In the genomic region with DNA sequence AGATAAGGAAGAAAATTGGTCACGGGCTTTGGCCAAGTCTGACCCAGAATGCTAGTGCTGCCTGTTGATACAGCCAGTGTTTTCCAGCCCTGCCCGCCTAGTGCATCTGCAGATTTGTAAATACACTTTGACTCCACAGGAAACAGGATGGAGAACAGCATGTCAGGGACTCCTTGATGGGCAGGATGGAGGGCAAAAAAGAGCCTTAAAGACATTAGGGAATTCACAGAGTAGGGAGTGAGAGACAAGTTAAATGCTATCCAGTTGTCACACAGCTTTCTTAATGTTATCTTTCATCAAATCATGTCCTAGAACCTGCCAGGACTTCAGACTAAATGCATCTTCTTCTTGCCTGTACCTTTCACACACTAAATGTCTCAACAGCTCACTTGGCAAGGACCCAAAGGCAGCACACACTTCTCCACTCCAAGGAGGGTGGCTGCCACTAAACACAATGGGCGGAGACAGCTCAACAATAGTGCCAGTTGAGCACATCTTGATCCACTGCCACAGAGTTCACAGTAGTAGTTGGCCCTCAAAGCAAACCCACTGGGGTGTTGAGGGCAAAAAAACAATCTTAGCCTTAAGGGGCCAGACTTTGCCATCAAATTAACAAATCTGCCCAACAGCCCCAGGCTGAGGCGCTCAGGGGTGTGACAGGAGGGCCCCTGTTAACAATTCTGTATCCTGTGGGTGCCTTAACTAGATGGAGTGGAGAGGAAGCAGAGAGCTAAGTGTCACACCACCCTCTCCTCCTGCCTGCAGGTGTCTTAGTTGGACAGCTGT, we compare ENCODE assay signal across 9 cellular contexts. TPM values are rescaled to one million over a fixed set of nuclear protein-coding genes. Genes with fewer than 3 reads are reported as not detected.
DNase-seq lines count a peak whose midpoint lies in the region; ATAC-seq and TF ChIP-seq lines count a peak whose summit lies in the region.
"Had no signal": no experiment of that assay in that cellular context is flagged by ENCODE, and none has a peak within 500 bp of the region (broad histone marks: within the 10 kb centered on the region; RNA-seq: fewer than 3 reads in every experiment).

No MANE protein-coding gene starts in this region.

- peak; percentile 68 for DNase-seq in DMS53 (lab: John Stamatoyannopoulos, UW)
- DNase-seq in NCI-H128 (lab: John Stamatoyannopoulos, UW; ENCODE audit: unreplicated experiment) = peak; percentile 67
- no peak for DNase-seq in activated T-cell treated with anti-CD3 and anti-CD28 coated beads, Interleukin-2, amount 50 U/mL, for 4 hours
- peak; percentile 73 for DNase-seq in medulla oblongata (ENCODE audit: extremely low spot score)
- DNase-seq in WERI-Rb-1 = no peak
- DNase-seq in stimulated activated CD4-positive, alpha-beta T cell treated with anti-CD3 and anti-CD28 coated beads, Interleukin-2, amount 100 ng/mL, for 48 hours = no peak
- DNase-seq: IMR-90 had no signal

- peak overlapping the region; percentile 76 for H3K4me3 Mint-ChIP-seq in activated T-cell treated with anti-CD3 and anti-CD28 coated beads, Interleukin-2, amount 50 U/mL, for 4 hours

- peaks cover under 1% of the 10 kb centered on the region for H3K9me3 ChIP-seq in WERI-Rb-1 (ENCODE audit: severe bottlenecking)

- no peak overlapping the region for H3K27ac ChIP-seq in WERI-Rb-1

- H3K4me1 Mint-ChIP-seq in activated T-cell treated with anti-CD3 and anti-CD28 coated beads, Interleukin-2, amount 50 U/mL, for 4 hours (ENCODE audit: low read depth) = peaks cover 82% of the 10 kb centered on the region

- H3K9me3 Mint-ChIP-seq in activated T-cell treated with anti-CD3 and anti-CD28 coated beads, Interleukin-2, amount 50 U/mL, for 4 hours = peaks cover 1% of the 10 kb centered on the region

- no peaks in the 10 kb centered on the region for H3K36me3 Mint-ChIP-seq in activated T-cell treated with anti-CD3 and anti-CD28 coated beads, Interleukin-2, amount 50 U/mL, for 4 hours (ENCODE audit: insufficient read depth)

- no peak for TF ChIP-seq CTCF in WERI-Rb-1 (IDR thresholded peaks at IDR 0.05; ENCODE audit: low read depth, low read length)

- H3K4me3 ChIP-seq in WERI-Rb-1 (ENCODE audit: low read depth, low read length) = no peak overlapping the region

- H3K27me3 Mint-ChIP-seq in activated T-cell treated with anti-CD3 and anti-CD28 coated beads, Interleukin-2, amount 50 U/mL, for 4 hours (ENCODE audit: low read depth) = no peaks in the 10 kb centered on the region

- ATAC-seq in activated T-cell treated with anti-CD3 and anti-CD28 coated beads, Interleukin-2, amount 50 U/mL, for 4 hours = no peak
- ATAC-seq in HG03378 (IDR thresholded peaks at IDR 0.05; ENCODE audit: unreplicated experiment) (no peak), GM18502 (IDR thresholded peaks at IDR 0.05; ENCODE audit: poor library complexity, unreplicated experiment) (no peak)

- H3K27me3 ChIP-seq in WERI-Rb-1 (ENCODE audit: insufficient read depth, low read depth, severe bottlenecking) = no peaks in the 10 kb centered on the region

- H3K36me3 ChIP-seq in WERI-Rb-1 = no peaks in the 10 kb centered on the region

RNA-seq across cellular contexts. Expression of gene HIVEP3, which starts 2.7 kb away (rescaled TPM):
- 100 to 1,000 TPM; 107 to 117 (median 114) TPM for total RNA-seq in activated T-cell treated with anti-CD3 and anti-CD28 coated beads, Interleukin-2, amount 50 U/mL, for 4 hours

Comparison
In these comparisons a context has a peak if more than half of its experiments do, and no peak if none do; other contexts are left out.
1. DNase-seq: peak in DMS53 (single experiment), NCI-H128 (single experiment) and medulla oblongata (single experiment); none in activated T-cell treated with anti-CD3 and anti-CD28 coated beads, Interleukin-2, amount 50 U/mL, for 4 hours (single experiment), WERI-Rb-1 (single experiment) and stimulated activated CD4-positive, alpha-beta T cell treated with anti-CD3 and anti-CD28 coated beads, Interleukin-2, amount 100 ng/mL, for 48 hours (0 of 2).